In genomic region chr3:124883766-124884473, GRCh38 we compare ENCODE assay signal across 15 cellular contexts. TPM values are rescaled to one million over a fixed set of nuclear protein-coding genes. Genes with fewer than 3 reads are reported as not detected.
A peak's percentile ranks its signal among the peaks of the same experiment; 100 is the strongest.
DNase-seq lines count a peak whose midpoint lies in the region; ATAC-seq and TF ChIP-seq lines count a peak whose summit lies in the region.
"Had no signal": no experiment of that assay in that cellular context is flagged by ENCODE, and none has a peak within 500 bp of the region (broad histone marks: within the 10 kb centered on the region; RNA-seq: fewer than 3 reads in every experiment).

No MANE protein-coding gene starts in this region.

- H3K9me3 Mint-ChIP-seq in activated T-helper 17 cell treated with anti-CD3 and anti-CD28 coated beads, Interleukin-2, amount 50 U/mL, for 72 hours, result no peaks in the 10 kb centered on the region
- H3K9me3 Mint-ChIP-seq: activated naive CD4-positive, alpha-beta T cell treated with anti-CD3 and anti-CD28 coated beads, Interleukin-2, amount 10 ng/mL, durations not matched to agents 7 days and 5 days had no signal

- WGBS in esophagus, 2 donors, result 68 to 73% methylated on average over 7 of the region's 7 CpGs

- intact Hi-C loops in posterior vena cava (cut with DNase I), result loop anchor here in 1 of 2 donors (5.0 kb wide), 1 partner anchor 52 kb away; no protein-coding TSS in a partner anchor

- ATAC-seq in HG02981 (IDR thresholded peaks at IDR 0.05; ENCODE audit: unreplicated experiment) (no peak), T-helper 17 cell (no peak)
- no peak for ATAC-seq in activated T-helper 17 cell treated with anti-CD3 and anti-CD28 coated beads, Interleukin-2, amount 50 U/mL, for 72 hours (replicated peaks)
- ATAC-seq: activated CD8-positive, alpha-beta T cell treated with anti-CD3 and anti-CD28 coated beads, Interleukin-2, amount 10 ng/mL, durations not matched to agents 7 days and 5 days; left lung had no signal

- no peak overlapping the region for H3K27ac Mint-ChIP-seq in activated T-helper 17 cell treated with anti-CD3 and anti-CD28 coated beads, Interleukin-2, amount 50 U/mL, for 72 hours
- H3K27ac Mint-ChIP-seq in T-helper 17 cell, result no peak overlapping the region
- H3K27ac Mint-ChIP-seq: activated CD8-positive, alpha-beta T cell treated with anti-CD3 and anti-CD28 coated beads, Interleukin-2, amount 10 ng/mL, durations not matched to agents 7 days and 5 days; activated naive CD4-positive, alpha-beta T cell treated with anti-CD3 and anti-CD28 coated beads, Interleukin-2, amount 10 ng/mL, durations not matched to agents 7 days and 5 days had no signal

- POLR2A ChIA-PET in RWPE1 (lab: Yijun Ruan, JAX; ENCODE audit: low non-redundant PET), result no interaction called here

- H3K36me3 Mint-ChIP-seq in activated T-helper 17 cell treated with anti-CD3 and anti-CD28 coated beads, Interleukin-2, amount 50 U/mL, for 72 hours (ENCODE audit: low read depth), result no peaks in the 10 kb centered on the region
- H3K36me3 Mint-ChIP-seq in T-helper 17 cell (ENCODE audit: low read depth), result peaks cover 3% of the 10 kb centered on the region

- peaks cover 5% of the 10 kb centered on the region for H3K4me1 Mint-ChIP-seq in activated T-helper 17 cell treated with anti-CD3 and anti-CD28 coated beads, Interleukin-2, amount 50 U/mL, for 72 hours
- peaks cover 11% of the 10 kb centered on the region for H3K4me1 Mint-ChIP-seq in T-helper 17 cell

- no peaks in the 10 kb centered on the region for H3K27me3 ChIP-seq in esophagus (ENCODE audit: control insufficient read depth in 1 of 2, insufficient read depth in 2 of 2, low read length in 2 of 2)

- TF ChIP-seq CTCF in RWPE1 (conservative IDR thresholded peaks at IDR 0.05; ENCODE audit: low read depth), result no peak

- H3K9me3 ChIP-seq in esophagus (ENCODE audit: control insufficient read depth in 2 of 2, insufficient read depth in 1 of 2, low read depth in 1 of 2, low read length in 1 of 2) (peaks cover 0 to 2% of the 10 kb centered on the region in 2 donors), T-helper 17 cell (ENCODE audit: control insufficient read depth, low read length, poor library complexity, severe bottlenecking) (no peaks in the 10 kb centered on the region)
- H3K9me3 ChIP-seq: left lung, neutrophil had no signal

- peaks cover 2 to 16% of the 10 kb centered on the region in 2 donors for H3K4me1 ChIP-seq in esophagus (ENCODE audit: control insufficient read depth in 2 of 2, insufficient read depth in 2 of 2, low read length in 1 of 2)

- H3K27ac ChIP-seq in RWPE1 (peak overlapping the region; percentile 69), esophagus (ENCODE audit: low read depth in 2 of 2, low read length in 1 of 2) (peak overlapping the region; percentile 26 to 60)
- H3K27ac ChIP-seq: left lung, neutrophil had no signal

- no peak overlapping the region for H3K4me3 Mint-ChIP-seq in activated T-helper 17 cell treated with anti-CD3 and anti-CD28 coated beads, Interleukin-2, amount 50 U/mL, for 72 hours
- H3K4me3 Mint-ChIP-seq in T-helper 17 cell, result no peak overlapping the region
- H3K4me3 Mint-ChIP-seq: activated CD8-positive, alpha-beta T cell treated with anti-CD3 and anti-CD28 coated beads, Interleukin-2, amount 10 ng/mL, durations not matched to agents 7 days and 5 days; activated naive CD4-positive, alpha-beta T cell treated with anti-CD3 and anti-CD28 coated beads, Interleukin-2, amount 10 ng/mL, durations not matched to agents 7 days and 5 days had no signal

- H3K36me3 ChIP-seq in esophagus (ENCODE audit: control insufficient read depth in 2 of 2, insufficient read depth in 2 of 2, low read length in 1 of 2), result no peaks in the 10 kb centered on the region
- H3K36me3 ChIP-seq: left lung, neutrophil had no signal

- H3K4me3 ChIP-seq in esophagus (ENCODE audit: low read depth in 1 of 2, low read length in 2 of 2), result no peak overlapping the region
- H3K4me3 ChIP-seq: left lung had no signal

- CTCF ChIA-PET in RWPE1 (lab: Yijun Ruan, JAX), result interaction anchor here (0.7 kb wide), 2 partner anchors 87 to 533 kb away, joined by 4 to 5 read pairs; no protein-coding TSS in a partner anchor

- H3K27me3 Mint-ChIP-seq in activated T-helper 17 cell treated with anti-CD3 and anti-CD28 coated beads, Interleukin-2, amount 50 U/mL, for 72 hours, result peaks cover 41% of the 10 kb centered on the region
- H3K27me3 Mint-ChIP-seq in T-helper 17 cell, result peaks cover 48% of the 10 kb centered on the region

- DNase-seq in EH (ENCODE audit: low read depth) (peak; percentile 66), RWPE1 (ENCODE audit: low spot score) (no peak), posterior vena cava (ENCODE audit: low spot score) (peak; percentile 40), SW480 (ENCODE audit: low spot score) (no peak), T-helper 17 cell (no peak)
- DNase-seq: activated CD8-positive, alpha-beta T cell treated with anti-CD3 and anti-CD28 coated beads, Interleukin-2, amount 10 ng/mL, durations not matched to agents 7 days and 5 days; activated naive CD4-positive, alpha-beta T cell treated with anti-CD3 and anti-CD28 coated beads, Interleukin-2, amount 10 ng/mL, durations not matched to agents 7 days and 5 days; C1 segment of cervical spinal cord; GF-D8; left lung; NCI-H2171 treated with DMSO at 0.1 percent for 48 hours had no signal

RNA-seq across cellular contexts. Expression of gene ITGB5, which starts 3.2 kb away (rescaled TPM):
- polyA plus RNA-seq in esophagus, result 10 to 100 TPM; 19.5 to 39.6 TPM
- total RNA-seq in posterior vena cava (100 to 1,000 TPM; 250 to 292 TPM), T-helper 17 cell (10 to 100 TPM in 1 of 2 donors, 1 to 10 TPM in 1; 3.1 to 61.3 TPM)
- total RNA-seq in activated T-helper 17 cell treated with anti-CD3 and anti-CD28 coated beads, Interleukin-2, amount 50 U/mL, for 72 hours, result 1 to 10 TPM in 1 of 2 donors, under 1 TPM in 1; 0.61 to 1.1 TPM
- total RNA-seq: activated CD8-positive, alpha-beta T cell treated with anti-CD3 and anti-CD28 coated beads, Interleukin-2, amount 10 ng/mL, durations not matched to agents 7 days and 5 days had no signal

RNA-seq across cellular contexts. Expression of gene MUC13, which starts 50.6 kb away (rescaled TPM):
- polyA plus RNA-seq in esophagus, result under 1 TPM in 1 of 2 donors, not detected in 1; 0.14 TPM
- total RNA-seq in posterior vena cava (under 1 TPM in 1 of 2 donors, not detected in 1; 0.10 TPM), T-helper 17 cell (under 1 TPM in 1 of 2 donors, not detected in 1; 0.45 TPM)
- not detected for total RNA-seq in activated T-helper 17 cell treated with anti-CD3 and anti-CD28 coated beads, Interleukin-2, amount 50 U/mL, for 72 hours
- total RNA-seq: activated CD8-positive, alpha-beta T cell treated with anti-CD3 and anti-CD28 coated beads, Interleukin-2, amount 10 ng/mL, durations not matched to agents 7 days and 5 days had no signal

Comparison
In these comparisons a context has a peak if more than half of its experiments do, and no peak if none do; other contexts are left out.
1. DNase-seq: peak in EH (single experiment) and posterior vena cava (single experiment); none in RWPE1 (single experiment), SW480 (single experiment) and T-helper 17 cell (0 of 3).
2. RNA of gene ITGB5, which starts 3.2 kb away (total RNA-seq): 250 to 292 TPM in posterior vena cava; 3.1 to 61.3 TPM in T-helper 17 cell and 0.61 to 1.1 TPM in activated T-helper 17 cell treated with anti-CD3 and anti-CD28 coated beads, Interleukin-2, amount 50 U/mL, for 72 hours; every median in the first group is over 4 times any median in the second.